In genomic region chr19:47273313-47274070, GRCh38 we compare ENCODE assay signal across 8 cellular contexts. TPM values are rescaled to one million over a fixed set of nuclear protein-coding genes. Genes with fewer than 3 reads are reported as not detected.
A peak's percentile ranks its signal among the peaks of the same experiment; 100 is the strongest.
DNase-seq lines count a peak whose midpoint lies in the region; ATAC-seq lines count a peak whose summit lies in the region.

No MANE protein-coding gene starts in this region.

- no peaks in the 10 kb centered on the region for H3K27me3 Mint-ChIP-seq in activated T-cell treated with anti-CD3 and anti-CD28 coated beads, Interleukin-2, amount 50 U/mL, for 24 hours

- peaks cover 47% of the 10 kb centered on the region for H3K36me3 Mint-ChIP-seq in activated T-cell treated with anti-CD3 and anti-CD28 coated beads, Interleukin-2, amount 50 U/mL, for 24 hours (ENCODE audit: low read depth)

- H3K4me3 Mint-ChIP-seq in activated T-cell treated with anti-CD3 and anti-CD28 coated beads, Interleukin-2, amount 50 U/mL, for 24 hours: peak overlapping the region; percentile 91

- peak overlapping the region; percentile 89 for H3K9ac ChIP-seq in HUES48 (ENCODE audit: low read depth, low read length)

- H3K27ac ChIP-seq in HUES48 (ENCODE audit: low read depth, low read length): peak overlapping the region; percentile 100
- H3K27ac ChIP-seq in esophagus (ENCODE audit: low read depth in 2 of 2, low read length in 1 of 2): peak overlapping the region; percentile 96 to 100
- peak overlapping the region; percentile 99 for H3K27ac ChIP-seq in muscle layer of duodenum (ENCODE audit: low read length)

- peaks cover 26% of the 10 kb centered on the region for H3K4me1 Mint-ChIP-seq in activated T-cell treated with anti-CD3 and anti-CD28 coated beads, Interleukin-2, amount 50 U/mL, for 24 hours (ENCODE audit: low read depth)

- no peaks in the 10 kb centered on the region for H3K9me3 Mint-ChIP-seq in activated T-cell treated with anti-CD3 and anti-CD28 coated beads, Interleukin-2, amount 50 U/mL, for 24 hours

- H3K9me3 ChIP-seq in HUES48 (ENCODE audit: control insufficient read depth, insufficient read depth, low read length) (no peaks in the 10 kb centered on the region), esophagus (ENCODE audit: control insufficient read depth in 2 of 2, insufficient read depth in 1 of 2, low read depth in 1 of 2, low read length in 1 of 2) (no peaks in the 10 kb centered on the region), muscle layer of duodenum (ENCODE audit: control insufficient read depth in 1 of 2, low read length in 2 of 2) (no peaks in the 10 kb centered on the region)

- in situ Hi-C loops in Caki2 (cut with HindIII; ENCODE audit: low pct_unique_long_range_greater_than_20kb, low sequenced_read_pairs): no loop called here

- H3K27me3 ChIP-seq in HUES48 (ENCODE audit: control insufficient read depth, insufficient read depth, low read length) (peaks cover 14% of the 10 kb centered on the region), esophagus (ENCODE audit: control insufficient read depth in 1 of 2, insufficient read depth in 2 of 2, low read length in 2 of 2) (no peaks in the 10 kb centered on the region), muscle layer of duodenum (ENCODE audit: low read depth, low read length) (no peaks in the 10 kb centered on the region)

- ATAC-seq in GM21390 (IDR thresholded peaks at IDR 0.05; ENCODE audit: unreplicated experiment): peak; percentile 65

- H3K27ac Mint-ChIP-seq in activated T-cell treated with anti-CD3 and anti-CD28 coated beads, Interleukin-2, amount 50 U/mL, for 24 hours: peak overlapping the region; percentile 99

- peak; percentile 91 for DNase-seq in Caki2 (ENCODE audit: low read depth)
- peak; percentile 99 for DNase-seq in OCI-M1 (lab: John Stamatoyannopoulos, UW)
- DNase-seq in activated T-cell treated with anti-CD3 and anti-CD28 coated beads, Interleukin-2, amount 50 U/mL, for 24 hours: peak; percentile 93
- peak; percentile 74 to 75 for DNase-seq in stimulated activated CD8-positive, alpha-beta memory T cell treated with anti-CD3 and anti-CD28 coated beads, Interleukin-7, amount 100 ng/mL, for 1 hour (ENCODE audit: low read depth in 2 of 2)

- peaks cover 25% of the 10 kb centered on the region for H3K36me3 ChIP-seq in HUES48 (ENCODE audit: control insufficient read depth, insufficient read depth, low read length)
- peaks cover 2 to 19% of the 10 kb centered on the region in 2 donors for H3K36me3 ChIP-seq in esophagus (ENCODE audit: control insufficient read depth in 2 of 2, insufficient read depth in 2 of 2, low read length in 1 of 2)
- H3K36me3 ChIP-seq in muscle layer of duodenum (ENCODE audit: control insufficient read depth in 1 of 2, insufficient read depth in 2 of 2, low read length in 2 of 2): peaks cover 8 to 26% of the 10 kb centered on the region in 2 donors

- H3K4me3 ChIP-seq in HUES48 (ENCODE audit: low read depth, low read length) (peak overlapping the region; percentile 82), esophagus (ENCODE audit: low read depth in 1 of 2, low read length in 2 of 2) (peak overlapping the region; percentile 59 to 65), muscle layer of duodenum (ENCODE audit: low read depth in 1 of 2, low read length in 2 of 2) (peak overlapping the region; percentile 72 to 86)

- WGBS in esophagus, 2 donors: 1% methylated on average over 40 to 54 of the region's 54 CpGs

- peaks cover 5% of the 10 kb centered on the region; the same call in 1 of the 2 replicates for H3K4me1 ChIP-seq in HUES48 (ENCODE audit: control insufficient read depth, insufficient read depth, low read length)
- peaks cover 4 to 7% of the 10 kb centered on the region in 2 donors for H3K4me1 ChIP-seq in esophagus (ENCODE audit: control insufficient read depth in 2 of 2, insufficient read depth in 2 of 2, low read length in 1 of 2)
- H3K4me1 ChIP-seq in muscle layer of duodenum (ENCODE audit: control insufficient read depth in 1 of 2, insufficient read depth in 2 of 2, low read length in 2 of 2): peaks cover 6 to 24% of the 10 kb centered on the region in 2 donors

RNA-seq across cellular contexts. Expression of gene INAFM1, which starts 1.2 kb away (rescaled TPM):
- total RNA-seq in Caki2 (2014; rRNA removed; shearing (Covaris generic); ENCODE audit: low replicate concordance): 2.4 and 5.0 TPM in 2 replicates
- polyA plus RNA-seq in esophagus: 1 to 10 TPM; 5.6 to 7.4 TPM

RNA-seq across cellular contexts. Expression of gene CCDC9, which starts 17.2 kb away (rescaled TPM):
- total RNA-seq in Caki2 (2014; rRNA removed; shearing (Covaris generic); ENCODE audit: low replicate concordance): 26.4 and 28.8 TPM in 2 replicates
- 10 to 100 TPM; 12.9 to 22.2 TPM for polyA plus RNA-seq in esophagus

RNA-seq across cellular contexts. Expression of gene C5AR1, which starts 36.2 kb away (rescaled TPM):
- total RNA-seq in Caki2 (2014; rRNA removed; shearing (Covaris generic); ENCODE audit: low replicate concordance): 1.5 and 3.1 TPM in 2 replicates
- polyA plus RNA-seq in esophagus: under 1 TPM; 0.71 to 0.96 TPM

RNA-seq across cellular contexts. Expression of gene BBC3, which starts 42.5 kb away (rescaled TPM):
- 40.8 and 41.7 TPM in 2 replicates for total RNA-seq in Caki2 (2014; rRNA removed; shearing (Covaris generic); ENCODE audit: low replicate concordance)
- 1 to 10 TPM; 1.4 to 1.8 TPM for polyA plus RNA-seq in esophagus

RNA-seq across cellular contexts. Expression of gene C5AR2, which starts 58.5 kb away (rescaled TPM):
- total RNA-seq in Caki2 (2014; rRNA removed; shearing (Covaris generic); ENCODE audit: low replicate concordance): not detected in 2 replicates
- polyA plus RNA-seq in esophagus: under 1 TPM; 0.12 to 0.29 TPM

Comparison
In these comparisons a context has a peak if more than half of its experiments do, and no peak if none do; other contexts are left out.
1. Peak in every context shown above with its lines: DNase-seq, ATAC-seq, H3K4me3 ChIP-seq and H3K27ac ChIP-seq.